ENCODE assay signal across 1 cellular context in genomic region chr14:89015016-89015415, GRCh38.
TF ChIP-seq lines count a peak whose summit lies in the region.

No MANE protein-coding gene starts in this region.

TF ChIP-seq in HCT116, 20 proteins besides CTCF, POLR2A, EP300 and RAD21 (continued from another document):
- TF ChIP-seq EZH2phosphoT487 (IDR thresholded peaks at IDR 0.05; ENCODE audit: borderline replicate concordance) = no peak
- TF ChIP-seq FOSL1 (IDR thresholded peaks at IDR 0.05; ENCODE audit: low read depth) = no peak
- TF ChIP-seq CBX3 (IDR thresholded peaks at IDR 0.05; ENCODE audit: low read depth) = no peak
- TF ChIP-seq EGR1 (IDR thresholded peaks at IDR 0.05; ENCODE audit: low read depth) = no peak
- TF ChIP-seq MAX (IDR thresholded peaks at IDR 0.05) = no peak
- TF ChIP-seq POLR2AphosphoS5 (IDR thresholded peaks at IDR 0.05; ENCODE audit: low read depth, low read length) = no peak
- no peak for TF ChIP-seq YY1 (IDR thresholded peaks at IDR 0.05; ENCODE audit: extremely low read depth, insufficient replicate concordance, low read depth, low read length)
- TF ChIP-seq ELF1 (IDR thresholded peaks at IDR 0.05; ENCODE audit: borderline replicate concordance, low read depth) = no peak
- no peak for TF ChIP-seq REST (IDR thresholded peaks at IDR 0.05; ENCODE audit: low read depth)
- TF ChIP-seq JUND (IDR thresholded peaks at IDR 0.05) = no peak
- no peak for TF ChIP-seq TCF7L2 (IDR thresholded peaks at IDR 0.05; ENCODE audit: borderline replicate concordance, extremely low read depth, insufficient read depth, insufficient read length)
